Comparison of ENCODE assay signal across 10 cellular contexts in the genomic region with DNA sequence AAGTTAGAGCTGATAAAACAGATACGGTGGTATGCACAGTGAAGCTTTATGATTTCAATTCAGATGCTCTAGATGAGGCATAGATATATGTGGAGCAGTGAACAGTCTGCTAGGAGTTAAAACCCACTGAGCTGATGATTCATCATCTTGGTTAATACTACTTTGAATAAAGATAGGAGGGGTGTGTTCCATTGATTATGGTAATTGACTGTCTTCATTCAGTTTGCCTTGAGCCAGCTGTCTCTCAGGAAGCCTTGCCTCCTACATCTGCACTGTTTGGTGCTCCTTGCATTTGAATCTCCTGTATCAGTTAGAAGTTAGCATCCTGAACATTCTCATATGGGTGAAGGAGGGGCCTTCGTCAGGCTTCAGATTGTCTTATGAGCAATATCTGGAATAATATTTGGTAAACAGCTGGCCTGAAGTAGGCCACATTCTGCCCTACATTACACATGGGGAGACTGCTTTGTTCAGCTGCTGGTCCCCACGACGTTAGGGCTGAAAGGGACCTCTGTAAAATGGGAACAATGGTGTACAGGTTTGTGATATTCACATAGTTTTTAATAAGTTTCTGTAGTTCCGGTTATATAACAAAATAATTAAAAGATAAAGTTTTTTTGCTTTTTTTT. TPM values are rescaled to one million over a fixed set of nuclear protein-coding genes. Genes with fewer than 3 reads are reported as not detected.
DNase-seq lines count a peak whose midpoint lies in the region; ATAC-seq, FAIRE-seq and TF ChIP-seq lines count a peak whose summit lies in the region.
"Had no signal": no experiment of that assay in that cellular context is flagged by ENCODE, and none has a peak within 500 bp of the region (broad histone marks: within the 10 kb centered on the region; RNA-seq: fewer than 3 reads in every experiment).

No MANE protein-coding gene starts in this region.

- WGBS in HepG2 (ENCODE audit: low lambda C conversion rate): 90% methylated on average over 5 of the region's 5 CpGs

- H3K36me3 ChIP-seq in GM23338 (ENCODE audit: insufficient read depth): no peaks in the 10 kb centered on the region
- peaks cover 20% of the 10 kb centered on the region for H3K36me3 ChIP-seq in WERI-Rb-1
- H3K36me3 ChIP-seq in HepG2 (replicated peaks in 1 of 2; ENCODE audit: control insufficient read depth in 1 of 2, insufficient read depth in 2 of 2, low read length in 2 of 2): peaks cover 14 to 37% of the 10 kb centered on the region in 2 experiments

- H3K27ac ChIP-seq in GM23338 (ENCODE audit: low read depth) (no peak overlapping the region), WERI-Rb-1 (peak overlapping the region; percentile 31; the same call in 1 of the 2 replicates), HepG2 (ENCODE audit: extremely low read length, insufficient read depth, low read length) (no peak overlapping the region)

- no peak overlapping the region for H3K4me3 Mint-ChIP-seq in GM23338

- CTCF ChIA-PET in HepG2 (lab: Yijun Ruan, JAX; ENCODE audit: low intra/inter-chr PET ratio, low total read pairs): no interaction called here

- H2AFZ ChIP-seq in GM23338 (no peak overlapping the region), HepG2 (ENCODE audit: low read length) (no peak overlapping the region)

- TF ChIP-seq RAD21 in HepG2 (CRISPR knock-in tag; IDR thresholded peaks at IDR 0.05): no peak

- peaks cover 2% of the 10 kb centered on the region for H3K27me3 Mint-ChIP-seq in GM23338 (ENCODE audit: insufficient read depth, low read depth, poor library complexity)

- FAIRE-seq in HepG2 (lab: Jason Lieb, UNC): no peak
- FAIRE-seq: HTR-8/SVneo had no signal

- intact Hi-C loops in HepG2 (cut with micrococcal nuclease; ENCODE audit: unreplicated experiment): no loop called here

- no peak overlapping the region for H3K4me2 ChIP-seq in GM23338
- no peak overlapping the region for H3K4me2 ChIP-seq in HepG2 (ENCODE audit: low read depth, low read length)

- H3K79me2 ChIP-seq in GM23338 (replicated peaks; ENCODE audit: insufficient read depth): peaks cover 100% of the 10 kb centered on the region
- peaks cover 99% of the 10 kb centered on the region for H3K79me2 ChIP-seq in HepG2 (ENCODE audit: insufficient read depth, low read length)

- no peaks in the 10 kb centered on the region for H3K9me2 ChIP-seq in GM23338 (ENCODE audit: insufficient read depth)

- H3K27me3 ChIP-seq in GM23338 (ENCODE audit: insufficient read depth) (no peaks in the 10 kb centered on the region), WERI-Rb-1 (ENCODE audit: insufficient read depth, low read depth, severe bottlenecking) (no peaks in the 10 kb centered on the region), HepG2 (ENCODE audit: control insufficient read depth in 1 of 2, insufficient read depth in 2 of 2, low read length in 2 of 2) (no peaks in the 10 kb centered on the region)

- H3K4me3 ChIP-seq in AG10803 (ENCODE audit: low read length) (no peak overlapping the region), GM23338 (no peak overlapping the region), WERI-Rb-1 (ENCODE audit: low read depth, low read length) (no peak overlapping the region), HepG2 (replicated peaks in 1 of 3; ENCODE audit: insufficient read depth in 1 of 3, low read depth in 2 of 3, low read length in 3 of 3) (no peak overlapping the region)

- H3K9me3 ChIP-seq in WERI-Rb-1 (ENCODE audit: severe bottlenecking) (no peaks in the 10 kb centered on the region), HepG2 (ENCODE audit: low read length) (no peaks in the 10 kb centered on the region)

- H3K9ac ChIP-seq in HepG2 (ENCODE audit: insufficient read depth, low read depth, low read length): no peak overlapping the region

- no peak overlapping the region for H3K27ac Mint-ChIP-seq in GM23338

- no peak for TF ChIP-seq POLR2A in HepG2 (IDR thresholded peaks at IDR 0.05; ENCODE audit: insufficient read depth in 1 of 2, low read depth in 2 of 2, low read length in 2 of 2)

- H3K4me1 ChIP-seq in GM23338 (ENCODE audit: insufficient read depth): peaks cover 34% of the 10 kb centered on the region
- H3K4me1 ChIP-seq in HepG2 (ENCODE audit: insufficient read depth, low read length): peaks cover 74% of the 10 kb centered on the region

- TF ChIP-seq CTCF in AG10803 (conservative IDR thresholded peaks at IDR 0.05; ENCODE audit: low read length): no peak
- TF ChIP-seq CTCF in GM23338 (conservative IDR thresholded peaks at IDR 0.05; ENCODE audit: low read depth in 2 of 2): no peak
- no peak for TF ChIP-seq CTCF in WERI-Rb-1 (IDR thresholded peaks at IDR 0.05; ENCODE audit: low read depth, low read length)
- no peak for TF ChIP-seq CTCF in HepG2 (CRISPR knock-in tag; IDR thresholded peaks at IDR 0.05)

- in situ Hi-C loops in HepG2 (cut with HindIII; ENCODE audit: extremely low pct_ligation_motif_present, low pct_unique_long_range_greater_than_20kb): no loop called here

- no peak for TF ChIP-seq EP300 in HepG2 (IDR thresholded peaks at IDR 0.05; ENCODE audit: low read depth in 2 of 2, low read length in 2 of 2)
- no peak for TF ChIP-seq EP300 in HepG2 (CRISPR knock-in tag; IDR thresholded peaks at IDR 0.05; ENCODE audit: borderline replicate concordance)

- peaks cover 49% of the 10 kb centered on the region for H3K4me1 Mint-ChIP-seq in GM23338

- H3F3A ChIP-seq in GM23338 (replicated peaks; ENCODE audit: low read depth): no peaks in the 10 kb centered on the region

- peak; percentile 45; the same call in 2 of the 3 replicates for ATAC-seq in GM23338
- peak; percentile 41 for ATAC-seq in HepG2

- H3K9me3 Mint-ChIP-seq in GM23338: no peaks in the 10 kb centered on the region

- DNase-seq in AG10803 (ENCODE audit: low read depth): peak; percentile 16
- DNase-seq in GM23338 (ENCODE audit: low spot score): no peak
- DNase-seq in WERI-Rb-1: no peak
- no peak for DNase-seq in HepG2 (ENCODE audit: low spot score)
- no peak for DNase-seq in Ammon's horn (ENCODE audit: low spot score)
- no peak for DNase-seq in occipital lobe (lab: John Stamatoyannopoulos, UW)
- no peak for DNase-seq in HuH-7.5 (ENCODE audit: low spot score)
- DNase-seq in NCI-H1930 (lab: John Stamatoyannopoulos, UW): no peak
- DNase-seq: activated CD4-positive, alpha-beta T cell treated with anti-CD3 and anti-CD28 coated beads, Interleukin-2, amount 50 U/mL, for 4 hours had no signal

- H3K36me3 Mint-ChIP-seq in GM23338 (ENCODE audit: low read depth): peaks cover 10% of the 10 kb centered on the region; the same call in 2 of the 3 replicates

- no TSS peak for BruUV-seq in HepG2 (replicated peaks; lab: Mats Ljungman, UMichigan)

- peaks cover 44% of the 10 kb centered on the region for H4K20me1 ChIP-seq in GM23338 (replicated peaks; ENCODE audit: insufficient read depth)
- H4K20me1 ChIP-seq in HepG2 (ENCODE audit: insufficient read depth, low read length): peaks cover 95% of the 10 kb centered on the region

- POLR2A ChIA-PET in HepG2 (lab: Yijun Ruan, JAX): interaction anchor here (1.6 to 2.6 kb wide), 3 partner anchors 11 to 23 kb away, joined by 6 to 10 read pairs (median 7); partner anchors contain the start of gene MAP4K4

TF ChIP-seq in GM23338, 12 proteins besides CTCF, POLR2A, EP300 and RAD21 (continues in another document):
- TF ChIP-seq ZNF331 (CRISPR knock-in tag; IDR thresholded peaks at IDR 0.05; ENCODE audit: low read depth): no peak
- no peak for TF ChIP-seq CREB1 (CRISPR knock-in tag; IDR thresholded peaks at IDR 0.05; ENCODE audit: low read depth)
- no peak for TF ChIP-seq POLR2AphosphoS5 (IDR thresholded peaks at IDR 0.05; ENCODE audit: low read depth)

TF ChIP-seq in HepG2, 621 proteins besides CTCF, POLR2A, EP300 and RAD21 (continues in another document):
- no peak for TF ChIP-seq ZSCAN25 (CRISPR knock-in tag; IDR thresholded peaks at IDR 0.05)
- TF ChIP-seq ZNF468 (CRISPR knock-in tag; IDR thresholded peaks at IDR 0.05): no peak
- no peak for TF ChIP-seq SNAPC5 (CRISPR knock-in tag; IDR thresholded peaks at IDR 0.05; ENCODE audit: borderline replicate concordance)
- TF ChIP-seq KAT2B (IDR thresholded peaks at IDR 0.05; ENCODE audit: borderline replicate concordance, low read depth, low read length): no peak
- no peak for TF ChIP-seq CREBL2 (CRISPR knock-in tag; IDR thresholded peaks at IDR 0.05; ENCODE audit: borderline replicate concordance)
- peak; percentile 33; the same call in 1 of the 2 replicates for TF ChIP-seq ZNF652 (CRISPR knock-in tag; IDR thresholded peaks at IDR 0.05; ENCODE audit: borderline replicate concordance, low read depth)
- TF ChIP-seq ZFP37 (CRISPR knock-in tag; IDR thresholded peaks at IDR 0.05; ENCODE audit: borderline replicate concordance): no peak
- TF ChIP-seq SP140L (CRISPR knock-in tag; IDR thresholded peaks at IDR 0.05; ENCODE audit: borderline replicate concordance): no peak

RNA-seq across cellular contexts. Expression of gene MAP4K4, which starts 13.3 kb away (rescaled TPM):
- 77.2 and 99.2 TPM in 2 replicates for total RNA-seq in GM23338 (2014; rRNA removed; shearing (Covaris generic))
- polyA plus RNA-seq in GM23338 (2016; fragmentation: Nextera tagmentation; extraction: Ambion mirVana): 32.2 and 34.6 TPM in 2 replicates
- 264 and 301 TPM in 2 replicates for total RNA-seq in HepG2 (2016; rRNA removed; fragmentation: Illumina TruSeq; extraction: Trizol)
- 62.1 and 62.9 TPM in 2 replicates for total RNA-seq in HepG2 (2016; cell fraction: cytosol; rRNA removed; fragmentation: Illumina TruSeq; extraction: Trizol; ENCODE audit: low read depth)
- total RNA-seq in HepG2 (2016; cell fraction: insoluble cytoplasmic fraction; rRNA removed; fragmentation: Illumina TruSeq; extraction: Trizol): 264 and 269 TPM in 2 replicates
- total RNA-seq in HepG2 (2016; cell fraction: membrane; rRNA removed; fragmentation: Illumina TruSeq; extraction: Trizol): 200 and 238 TPM in 2 replicates
- total RNA-seq in HepG2 (2016; cell fraction: nucleus; rRNA removed; fragmentation: Illumina TruSeq; extraction: Trizol): 292 and 308 TPM in 2 replicates
- 101 and 105 TPM in 2 replicates for polyA plus RNA-seq in HepG2 (2011; rRNA removed)
- 67.0 and 72.8 TPM in 2 replicates for polyA plus RNA-seq in HepG2 (2011; cell fraction: cytosol; rRNA removed)
- 261 and 287 TPM in 2 replicates for polyA plus RNA-seq in HepG2 (2011; cell fraction: nucleus; rRNA removed)
- polyA plus RNA-seq in HepG2 (2012): 138 and 155 TPM in 2 replicates
- 48.8 and 52.9 TPM in 2 replicates for polyA plus RNA-seq in HepG2 (2016; cell fraction: cytosol; fragmentation: Illumina TruSeq; extraction: Trizol; ENCODE audit: low read depth)
- 269 and 298 TPM in 2 replicates for polyA plus RNA-seq in HepG2 (2016; cell fraction: insoluble cytoplasmic fraction; fragmentation: Illumina TruSeq; extraction: Trizol; ENCODE audit: low read depth)
- polyA plus RNA-seq in HepG2 (2016; cell fraction: membrane; fragmentation: Illumina TruSeq; extraction: Trizol; ENCODE audit: low read depth): 137 and 163 TPM in 2 replicates
- polyA plus RNA-seq in HepG2 (2016; cell fraction: nucleus; fragmentation: Illumina TruSeq; extraction: Trizol; ENCODE audit: insufficient read depth, low read depth): 298 and 312 TPM in 2 replicates
- polyA minus RNA-seq in HepG2 (2011; rRNA and poly(A)+ RNA removed; ENCODE audit: low replicate concordance): 84.0 and 279 TPM in 2 replicates
- polyA minus RNA-seq in HepG2 (2011; cell fraction: cytosol; rRNA and poly(A)+ RNA removed): 99.4 and 99.7 TPM in 2 replicates
- polyA minus RNA-seq in HepG2 (2011; cell fraction: nucleus; rRNA and poly(A)+ RNA removed): 680 and 703 TPM in 2 replicates
- total RNA-seq in occipital lobe: 165 TPM
